ENCODE assay signal across 8 cellular contexts in the genomic region with DNA sequence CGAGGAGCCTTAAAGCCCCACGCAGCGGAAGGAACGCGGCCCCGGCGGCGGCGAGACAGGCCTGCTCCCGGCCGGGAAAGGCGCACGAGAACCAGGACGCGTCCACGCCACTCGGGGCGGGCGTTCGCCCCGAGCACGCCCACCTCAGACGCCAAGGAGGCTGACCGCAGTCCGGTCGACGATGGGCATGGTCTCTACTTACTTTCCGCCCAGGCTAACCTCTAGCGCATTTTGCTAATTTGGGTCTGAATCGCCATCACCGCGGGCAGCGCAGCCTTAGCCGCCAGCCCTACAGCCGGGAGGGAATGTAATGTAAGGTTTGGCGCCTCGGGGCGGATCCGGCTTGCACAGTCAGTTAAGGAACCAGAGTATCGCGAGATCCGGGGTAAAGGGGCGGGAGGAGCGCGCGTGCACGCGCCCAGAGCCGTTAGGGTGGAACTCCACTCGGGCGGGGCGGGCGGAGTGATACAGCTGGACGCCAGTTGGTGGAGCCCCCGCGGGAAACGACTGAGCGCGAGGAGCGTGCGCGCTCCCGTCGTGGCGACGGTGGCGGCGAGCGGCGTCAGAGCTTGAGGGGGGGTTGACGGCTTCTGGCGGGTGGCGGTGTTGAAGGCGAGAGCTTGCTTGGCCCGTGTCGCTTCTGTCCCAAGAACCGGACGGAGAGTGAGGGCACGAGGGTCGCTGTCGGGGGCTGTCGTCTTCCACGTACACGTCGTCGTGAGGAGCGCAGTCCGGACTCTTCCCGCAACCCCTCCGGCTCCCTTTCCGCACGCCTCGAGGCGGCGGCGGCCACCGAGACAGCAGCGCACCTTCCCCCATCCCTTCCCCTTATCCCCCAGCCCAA. TPM values are rescaled to one million over a fixed set of nuclear protein-coding genes. Genes with fewer than 3 reads are reported as not detected.
DNase-seq lines count a peak whose midpoint lies in the region; ATAC-seq, FAIRE-seq and TF ChIP-seq lines count a peak whose summit lies in the region.

A gene with protein sequence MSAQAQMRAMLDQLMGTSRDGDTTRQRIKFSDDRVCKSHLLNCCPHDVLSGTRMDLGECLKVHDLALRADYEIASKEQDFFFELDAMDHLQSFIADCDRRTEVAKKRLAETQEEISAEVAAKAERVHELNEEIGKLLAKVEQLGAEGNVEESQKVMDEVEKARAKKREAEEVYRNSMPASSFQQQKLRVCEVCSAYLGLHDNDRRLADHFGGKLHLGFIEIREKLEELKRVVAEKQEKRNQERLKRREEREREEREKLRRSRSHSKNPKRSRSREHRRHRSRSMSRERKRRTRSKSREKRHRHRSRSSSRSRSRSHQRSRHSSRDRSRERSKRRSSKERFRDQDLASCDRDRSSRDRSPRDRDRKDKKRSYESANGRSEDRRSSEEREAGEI (plus strand): TSS at position 529 of the 844 bp plus-strand sequence. CDS start 368 bp downstream, outside the sequence.

- H3K9ac ChIP-seq in keratinocyte (ENCODE audit: control insufficient read depth, extremely low read depth, insufficient read depth, low read length), result peak within 1 kb of the TSS; percentile 97

- TF ChIP-seq CTCF in AG10803 (conservative IDR thresholded peaks at IDR 0.05; ENCODE audit: low read length), result no peak; the same call in 1 of the 2 replicates
- no peak for TF ChIP-seq CTCF in keratinocyte (optimal IDR thresholded peaks at IDR 0.05 in 1 of 3, IDR thresholded peaks at IDR 0.05 in 1 of 3, conservative IDR thresholded peaks at IDR 0.05 in 1 of 3; ENCODE audit: extremely low read depth in 1 of 3, insufficient read depth in 2 of 3, low read length in 3 of 3)

- peaks cover 15% of the 10 kb centered on the region for H3K4me1 ChIP-seq in keratinocyte (ENCODE audit: control insufficient read depth, extremely low read depth, insufficient read depth, low read length)

- H2AFZ ChIP-seq in keratinocyte (ENCODE audit: control insufficient read depth, low read length), result peak within 1 kb of the TSS; percentile 97

- peak within 1 kb of the TSS; percentile 100 for H3K4me3 ChIP-seq in AG10803 (ENCODE audit: low read length)
- peak within 1 kb of the TSS; percentile 91 to 95 (median 92) for H3K4me3 ChIP-seq in keratinocyte (ENCODE audit: control insufficient read depth in 2 of 3, extremely low read depth in 1 of 3, insufficient read depth in 2 of 3, low read depth in 1 of 3, low read length in 3 of 3)

- peaks cover 47% of the 10 kb centered on the region for H3K79me2 ChIP-seq in keratinocyte (ENCODE audit: control insufficient read depth, insufficient read depth, low read length)

- peak within 1 kb of the TSS; percentile 97 for H3K27ac ChIP-seq in keratinocyte (ENCODE audit: control insufficient read depth, insufficient read depth, low read length)

- no peaks in the 10 kb centered on the region for H3K27me3 ChIP-seq in keratinocyte (ENCODE audit: control insufficient read depth, extremely low read depth, insufficient read depth, low read length)

- H3K4me2 ChIP-seq in keratinocyte (ENCODE audit: control insufficient read depth, extremely low read depth, insufficient read depth, low read depth, low read length), result peak within 1 kb of the TSS; percentile 88

- peak; percentile 17 for FAIRE-seq in keratinocyte (lab: Jason Lieb, UNC)

- H3K36me3 ChIP-seq in keratinocyte (ENCODE audit: control insufficient read depth in 2 of 2, extremely low read depth in 1 of 2, insufficient read depth in 2 of 2, low read length in 2 of 2), result no peaks in the 10 kb centered on the region

- dilution Hi-C loops in keratinocyte (cut with MboI; ENCODE audit: extremely low pct_ligation_motif_present, low sequenced_read_pairs), result no loop called here

- ATAC-seq in GM19035 (IDR thresholded peaks at IDR 0.05; ENCODE audit: unreplicated experiment) (peak; percentile 70), HG03354 (IDR thresholded peaks at IDR 0.05; ENCODE audit: poor library complexity, severe bottlenecking, unreplicated experiment) (peak; percentile 72)
- peak; percentile 79 to 80 for ATAC-seq in activated CD4-positive, CD25-positive, alpha-beta regulatory T cell treated with anti-CD3 and anti-CD28 coated beads, Interleukin-2, amount 50 U/mL, for 24 hours

- peak; percentile 98 for DNase-seq in AG10803 (ENCODE audit: low read depth)
- peak; percentile 97 for DNase-seq in NCI-H446 treated with DMSO at 0.1 percent for 48 hours (lab: John Stamatoyannopoulos, UW)
- peak; percentile 98 for DNase-seq in cerebellar cortex (ENCODE audit: low spot score)
- DNase-seq in keratinocyte (ENCODE audit: low read depth, low spot score), result peak; percentile 87
- DNase-seq in stimulated activated CD4-positive, alpha-beta T cell treated with anti-CD3 and anti-CD28 coated beads, Interleukin-15, amount 100 ng/mL, for 1 hour (ENCODE audit: low read depth in 1 of 2, low spot score in 1 of 2), result peak; percentile 99

- H3K9me1 ChIP-seq in keratinocyte (ENCODE audit: control insufficient read depth, extremely low read depth, insufficient read depth, low read length), result no peaks in the 10 kb centered on the region

- no peaks in the 10 kb centered on the region for H3K9me3 ChIP-seq in keratinocyte (ENCODE audit: control insufficient read depth, low read depth, low read length)

- H4K20me1 ChIP-seq in keratinocyte (ENCODE audit: control insufficient read depth, extremely low read depth, insufficient read depth, low read length), result peaks cover 5% of the 10 kb centered on the region

RNA-seq across cellular contexts. Expression of the gene that starts here (rescaled TPM):
- polyA plus RNA-seq in keratinocyte, result 28.6 to 52.7 TPM (median 44.4 TPM) in 3 replicates
- polyA plus RNA-seq in keratinocyte (2011; ENCODE audit: low read depth), result 198 TPM
- 30.6 and 41.7 TPM in 2 replicates for polyA plus RNA-seq in keratinocyte (2011; cell fraction: cytosol; rRNA removed)
- 72.5 and 88.7 TPM in 2 replicates for polyA plus RNA-seq in keratinocyte (2011; cell fraction: nucleus; rRNA removed)
- 42.2 and 47.9 TPM in 2 replicates for polyA plus RNA-seq in keratinocyte (2012; ENCODE audit: low replicate concordance)
- 14.9 to 30.8 TPM (median 15.9 TPM) in 3 replicates for polyA minus RNA-seq in keratinocyte
- polyA minus RNA-seq in keratinocyte (2011; cell fraction: cytosol; rRNA and poly(A)+ RNA removed), result 33.0 TPM
- polyA minus RNA-seq in keratinocyte (2011; cell fraction: nucleus; rRNA and poly(A)+ RNA removed), result 62.8 and 63.6 TPM in 2 replicates

Comparison
In these comparisons a context has a peak if more than half of its experiments do, and no peak if none do; other contexts are left out.
1. Peak in every context shown above with its lines: DNase-seq, ATAC-seq, H3K4me3 ChIP-seq and H3K27ac ChIP-seq.